ENCODE assay signal across 1 cellular context in genomic region chr12:56989866-56990610, GRCh38.
TF ChIP-seq lines count a peak whose summit lies in the region.

No MANE protein-coding gene starts in this region.

TF ChIP-seq in HepG2, 621 proteins besides CTCF, POLR2A, EP300 and RAD21 (continued from another document):
- no peak for TF ChIP-seq ZNF281 (CRISPR knock-in tag; IDR thresholded peaks at IDR 0.05; ENCODE audit: borderline replicate concordance)
- no peak for TF ChIP-seq ATF6 (CRISPR knock-in tag; conservative IDR thresholded peaks at IDR 0.05)
